In genomic region chr20:57394087-57395082, GRCh38 we compare ENCODE assay signal across 1 cellular context.
TF ChIP-seq lines count a peak whose summit lies in the region.

No MANE protein-coding gene starts in this region.

TF ChIP-seq in SK-N-SH treated with all-trans-retinoic acid at 6 μM for 48 hours, 23 proteins besides CTCF, POLR2A, EP300 and RAD21 (continued from another document):
- TF ChIP-seq, protein P1, sequence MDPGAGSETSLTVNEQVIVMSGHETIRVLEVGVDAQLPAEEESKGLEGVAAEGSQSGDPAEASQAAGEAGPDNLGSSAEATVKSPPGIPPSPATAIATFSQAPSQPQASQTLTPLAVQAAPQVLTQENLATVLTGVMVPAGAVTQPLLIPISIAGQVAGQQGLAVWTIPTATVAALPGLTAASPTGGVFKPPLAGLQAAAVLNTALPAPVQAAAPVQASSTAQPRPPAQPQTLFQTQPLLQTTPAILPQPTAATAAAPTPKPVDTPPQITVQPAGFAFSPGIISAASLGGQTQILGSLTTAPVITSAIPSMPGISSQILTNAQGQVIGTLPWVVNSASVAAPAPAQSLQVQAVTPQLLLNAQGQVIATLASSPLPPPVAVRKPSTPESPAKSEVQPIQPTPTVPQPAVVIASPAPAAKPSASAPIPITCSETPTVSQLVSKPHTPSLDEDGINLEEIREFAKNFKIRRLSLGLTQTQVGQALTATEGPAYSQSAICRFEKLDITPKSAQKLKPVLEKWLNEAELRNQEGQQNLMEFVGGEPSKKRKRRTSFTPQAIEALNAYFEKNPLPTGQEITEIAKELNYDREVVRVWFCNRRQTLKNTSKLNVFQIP (CRISPR knock-in tag; IDR thresholded peaks at IDR 0.05; ENCODE audit: borderline replicate concordance, low read depth): no peak
- TF ChIP-seq ARNTL (CRISPR knock-in tag; IDR thresholded peaks at IDR 0.05; ENCODE audit: borderline replicate concordance, low read depth) (no peak), ZFP30 (CRISPR knock-in tag; IDR thresholded peaks at IDR 0.05) (no peak)
- TF ChIP-seq, protein P2, sequence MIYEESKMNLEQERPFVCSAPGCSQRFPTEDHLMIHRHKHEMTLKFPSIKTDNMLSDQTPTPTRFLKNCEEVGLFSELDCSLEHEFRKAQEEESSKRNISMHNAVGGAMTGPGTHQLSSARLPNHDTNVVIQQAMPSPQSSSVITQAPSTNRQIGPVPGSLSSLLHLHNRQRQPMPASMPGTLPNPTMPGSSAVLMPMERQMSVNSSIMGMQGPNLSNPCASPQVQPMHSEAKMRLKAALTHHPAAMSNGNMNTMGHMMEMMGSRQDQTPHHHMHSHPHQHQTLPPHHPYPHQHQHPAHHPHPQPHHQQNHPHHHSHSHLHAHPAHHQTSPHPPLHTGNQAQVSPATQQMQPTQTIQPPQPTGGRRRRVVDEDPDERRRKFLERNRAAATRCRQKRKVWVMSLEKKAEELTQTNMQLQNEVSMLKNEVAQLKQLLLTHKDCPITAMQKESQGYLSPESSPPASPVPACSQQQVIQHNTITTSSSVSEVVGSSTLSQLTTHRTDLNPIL (CRISPR knock-in tag; IDR thresholded peaks at IDR 0.05; ENCODE audit: low read depth): no peak
